16 cellular contexts compared by ENCODE assay signal in genomic region chr4:123956204-123956603, GRCh38.
DNase-seq lines count a peak whose midpoint lies in the region; ATAC-seq and TF ChIP-seq lines count a peak whose summit lies in the region.
"Had no signal": no experiment of that assay in that cellular context is flagged by ENCODE, and none has a peak within 500 bp of the region (broad histone marks: within the 10 kb centered on the region; RNA-seq: fewer than 3 reads in every experiment).

No MANE protein-coding gene starts in this region.

- H3K79me2 ChIP-seq in hepatocyte: no peaks in the 10 kb centered on the region

- H3K4me3 ChIP-seq in left ventricle myocardium inferior (no peak overlapping the region), hepatocyte (no peak overlapping the region)
- H3K4me3 ChIP-seq: GM23248 had no signal

- H3K4me2 ChIP-seq in hepatocyte: no peak overlapping the region

- intact Hi-C loops in left cardiac atrium (cut with DNase I) (no loop called here), left ventricle myocardium inferior (cut with micrococcal nuclease) (no loop called here)

- H3K4me1 ChIP-seq in left ventricle myocardium inferior (no peaks in the 10 kb centered on the region), hepatocyte (ENCODE audit: insufficient read depth) (no peaks in the 10 kb centered on the region)

- TF ChIP-seq CTCF in left ventricle myocardium inferior (IDR thresholded peaks at IDR 0.05; ENCODE audit: borderline replicate concordance) (no peak), hepatocyte (IDR thresholded peaks at IDR 0.05; ENCODE audit: poor library complexity) (no peak)

- peak; percentile 51 for DNase-seq in left cardiac atrium
- no peak for DNase-seq in left ventricle myocardium inferior
- DNase-seq in kidney tubule cell (ENCODE audit: low spot score): peak; percentile 32
- DNase-seq in renal cortical epithelial cell (ENCODE audit: low read depth): peak; percentile 3
- DNase-seq in A172 (ENCODE audit: low spot score): no peak
- no peak for DNase-seq in hepatocyte (ENCODE audit: low spot score)
- DNase-seq in activated CD4-positive, alpha-beta T cell treated with anti-CD3 and anti-CD28 coated beads, Interleukin-2, amount 50 U/mL, for 1 hour: no peak
- DNase-seq in C1 segment of cervical spinal cord (lab: John Stamatoyannopoulos, UW): no peak
- DNase-seq: CD8-positive, alpha-beta T cell; COR-L47; DMS153; DMS79 treated with DMSO at 0.1 percent for 48 hours; EL; GM23248; H7 had no signal

- WGBS in hepatocyte (ENCODE audit: low lambda C conversion rate, missing lambda C conversion rate): 98% methylated on average over 7 of the region's 7 CpGs

- H3K27me3 ChIP-seq in left ventricle myocardium inferior (ENCODE audit: low read depth) (no peaks in the 10 kb centered on the region), hepatocyte (no peaks in the 10 kb centered on the region)

- no peaks in the 10 kb centered on the region for H3K9me3 ChIP-seq in left ventricle myocardium inferior (replicated peaks)
- H3K9me3 ChIP-seq in hepatocyte (ENCODE audit: low read depth): no peaks in the 10 kb centered on the region

- H3K36me3 ChIP-seq in left ventricle myocardium inferior: no peaks in the 10 kb centered on the region
- H3K36me3 ChIP-seq in hepatocyte (replicated peaks; ENCODE audit: insufficient read depth, low read depth): no peaks in the 10 kb centered on the region

- peak; percentile 88 to 93 for ATAC-seq in left cardiac atrium
- ATAC-seq: CD8-positive, alpha-beta T cell had no signal

- no peaks in the 10 kb centered on the region for H3K9me2 ChIP-seq in hepatocyte (replicated peaks; ENCODE audit: insufficient read depth)

- no peak overlapping the region for H2AFZ ChIP-seq in hepatocyte
- H2AFZ ChIP-seq: GM23248 had no signal

- H3K27ac ChIP-seq in left ventricle myocardium inferior (replicated peaks): no peak overlapping the region
- H3K27ac ChIP-seq in hepatocyte: no peak overlapping the region
- H3K27ac ChIP-seq: C4-2B, GM23248 had no signal

- H4K20me1 ChIP-seq in hepatocyte (ENCODE audit: insufficient read depth, poor library complexity, severe bottlenecking): no peaks in the 10 kb centered on the region

Comparison
In these comparisons a context has a peak if more than half of its experiments do, and no peak if none do; other contexts are left out.
1. DNase-seq: peak in left cardiac atrium (single experiment), kidney tubule cell (single experiment) and renal cortical epithelial cell (single experiment); none in left ventricle myocardium inferior (single experiment), A172 (single experiment), hepatocyte (single experiment), activated CD4-positive, alpha-beta T cell treated with anti-CD3 and anti-CD28 coated beads, Interleukin-2, amount 50 U/mL, for 1 hour (single experiment) and C1 segment of cervical spinal cord (0 of 14).